Comparison of ENCODE assay signal across 10 cellular contexts in the genomic region with DNA sequence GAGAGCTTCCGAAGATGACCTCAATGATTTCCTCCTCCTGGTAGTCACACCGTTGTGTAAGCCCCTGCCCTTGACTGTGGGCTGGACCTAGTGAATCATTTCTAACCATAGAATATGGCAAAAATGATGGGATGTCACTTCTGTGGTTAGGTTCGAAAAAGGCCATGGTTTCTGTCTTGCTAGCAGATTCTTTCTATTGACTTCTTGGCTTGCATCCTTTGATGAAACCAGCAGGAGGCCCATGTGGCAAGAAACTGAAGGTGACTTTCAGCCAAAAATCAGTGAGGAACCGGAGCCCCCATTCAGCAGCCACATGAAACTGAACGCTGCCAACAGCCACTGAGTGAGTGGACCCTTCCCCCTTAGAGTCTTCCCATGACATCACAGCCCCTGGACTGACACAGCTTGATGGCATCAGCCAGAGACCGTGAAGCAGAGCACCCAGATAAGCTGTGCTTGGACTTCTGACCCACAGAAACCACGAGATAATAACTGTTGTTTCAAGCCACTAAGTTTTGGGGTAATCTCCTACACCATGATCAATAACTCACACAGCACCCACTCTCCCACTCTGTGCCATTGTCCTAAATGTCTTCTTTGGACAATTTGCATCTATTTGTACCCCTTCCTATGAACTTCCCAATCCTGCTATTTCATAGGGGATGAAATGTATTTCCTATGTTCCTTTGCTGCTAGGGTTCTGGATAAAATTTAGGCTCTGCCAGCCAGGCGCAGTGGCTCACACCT.
A peak's percentile ranks its signal among the peaks of the same experiment; 100 is the strongest.
DNase-seq lines count a peak whose midpoint lies in the region; ATAC-seq and TF ChIP-seq lines count a peak whose summit lies in the region.
"Had no signal": no experiment of that assay in that cellular context is flagged by ENCODE, and none has a peak within 500 bp of the region (broad histone marks: within the 10 kb centered on the region; RNA-seq: fewer than 3 reads in every experiment).

No MANE protein-coding gene starts in this region.

- H3K4me3 Mint-ChIP-seq in activated CD8-positive, alpha-beta T cell treated with anti-CD3 and anti-CD28 coated beads for 36 hours = no peak overlapping the region
- no peak overlapping the region for H3K4me3 Mint-ChIP-seq in activated CD8-positive, alpha-beta T cell treated with anti-CD3 and anti-CD28 coated beads, Interleukin-2, amount 10 ng/mL, durations not matched to agents 7 days and 5 days

- peaks cover 5% of the 10 kb centered on the region for H3K9me3 Mint-ChIP-seq in activated CD8-positive, alpha-beta T cell treated with anti-CD3 and anti-CD28 coated beads for 36 hours
- no peaks in the 10 kb centered on the region for H3K9me3 Mint-ChIP-seq in activated CD8-positive, alpha-beta T cell treated with anti-CD3 and anti-CD28 coated beads, Interleukin-2, amount 10 ng/mL, durations not matched to agents 7 days and 5 days (ENCODE audit: insufficient read depth)

- H3K36me3 Mint-ChIP-seq in activated CD8-positive, alpha-beta T cell treated with anti-CD3 and anti-CD28 coated beads for 36 hours (ENCODE audit: low read depth) = peaks cover 23% of the 10 kb centered on the region
- H3K36me3 Mint-ChIP-seq in activated CD8-positive, alpha-beta T cell treated with anti-CD3 and anti-CD28 coated beads, Interleukin-2, amount 10 ng/mL, durations not matched to agents 7 days and 5 days (ENCODE audit: low read depth) = peaks cover 8% of the 10 kb centered on the region

- no peak for TF ChIP-seq CTCF in activated CD8-positive, alpha-beta T cell treated with anti-CD3 and anti-CD28 coated beads for 36 hours (IDR thresholded peaks at IDR 0.05)

- CTCF ChIA-PET in activated CD8-positive, alpha-beta T cell treated with anti-CD3 and anti-CD28 coated beads for 36 hours (lab: Charles Lee) = no interaction called here
- CTCF ChIA-PET in activated CD8-positive, alpha-beta T cell treated with anti-CD3 and anti-CD28 coated beads, Interleukin-2, amount 10 ng/mL, durations not matched to agents 7 days and 5 days (lab: Charles Lee) = no interaction called here

- H3K4me1 Mint-ChIP-seq in activated CD8-positive, alpha-beta T cell treated with anti-CD3 and anti-CD28 coated beads for 36 hours (ENCODE audit: low read depth) = peaks cover 14% of the 10 kb centered on the region
- peaks cover 14% of the 10 kb centered on the region for H3K4me1 Mint-ChIP-seq in activated CD8-positive, alpha-beta T cell treated with anti-CD3 and anti-CD28 coated beads, Interleukin-2, amount 10 ng/mL, durations not matched to agents 7 days and 5 days (ENCODE audit: low read depth)

- peak; percentile 73 for ATAC-seq in activated CD8-positive, alpha-beta T cell treated with anti-CD3 and anti-CD28 coated beads for 36 hours
- no peak for ATAC-seq in activated CD8-positive, alpha-beta T cell treated with anti-CD3 and anti-CD28 coated beads, Interleukin-2, amount 10 ng/mL, durations not matched to agents 7 days and 5 days
- ATAC-seq in GM21576 (IDR thresholded peaks at IDR 0.05; ENCODE audit: unreplicated experiment) (peak; percentile 79), HG03378 (IDR thresholded peaks at IDR 0.05; ENCODE audit: unreplicated experiment) (peak; percentile 82), GM19397 (IDR thresholded peaks at IDR 0.05; ENCODE audit: unreplicated experiment) (no peak)

- H3K27ac Mint-ChIP-seq in activated CD8-positive, alpha-beta T cell treated with anti-CD3 and anti-CD28 coated beads for 36 hours = peak overlapping the region; percentile 50
- no peak overlapping the region for H3K27ac Mint-ChIP-seq in activated CD8-positive, alpha-beta T cell treated with anti-CD3 and anti-CD28 coated beads, Interleukin-2, amount 10 ng/mL, durations not matched to agents 7 days and 5 days

- no peaks in the 10 kb centered on the region for H3K27me3 Mint-ChIP-seq in activated CD8-positive, alpha-beta T cell treated with anti-CD3 and anti-CD28 coated beads for 36 hours
- no peaks in the 10 kb centered on the region for H3K27me3 Mint-ChIP-seq in activated CD8-positive, alpha-beta T cell treated with anti-CD3 and anti-CD28 coated beads, Interleukin-2, amount 10 ng/mL, durations not matched to agents 7 days and 5 days (ENCODE audit: low read depth)

- POLR2A ChIA-PET in activated CD8-positive, alpha-beta T cell treated with anti-CD3 and anti-CD28 coated beads for 36 hours (lab: Charles Lee) = no interaction called here
- POLR2A ChIA-PET in activated CD8-positive, alpha-beta T cell treated with anti-CD3 and anti-CD28 coated beads, Interleukin-2, amount 10 ng/mL, durations not matched to agents 7 days and 5 days (lab: Charles Lee) = no interaction called here

- peak; percentile 30 for DNase-seq in activated CD8-positive, alpha-beta T cell treated with anti-CD3 and anti-CD28 coated beads for 36 hours
- DNase-seq in activated CD8-positive, alpha-beta T cell treated with anti-CD3 and anti-CD28 coated beads, Interleukin-2, amount 10 ng/mL, durations not matched to agents 7 days and 5 days = no peak
- peak; percentile 10 to 22 for DNase-seq in stimulated activated CD8-positive, alpha-beta memory T cell treated with anti-CD3 and anti-CD28 coated beads, Interleukin-15, amount 100 ng/mL, for 48 hours (ENCODE audit: low read depth in 2 of 2)
- no peak for DNase-seq in islet precursor cell
- DNase-seq in cerebellum (ENCODE audit: low spot score) = no peak
- DNase-seq: activated CD8-positive, alpha-beta memory T cell treated with anti-CD3 and anti-CD28 coated beads for 24 hours; hypothalamus had no signal

- intact Hi-C loops in activated CD8-positive, alpha-beta T cell treated with anti-CD3 and anti-CD28 coated beads for 36 hours (cut with micrococcal nuclease) = no loop called here

Comparison
In these comparisons a context has a peak if more than half of its experiments do, and no peak if none do; other contexts are left out.
1. ATAC-seq: peak in activated CD8-positive, alpha-beta T cell treated with anti-CD3 and anti-CD28 coated beads for 36 hours (single experiment), GM21576 (single experiment) and HG03378 (single experiment); none in activated CD8-positive, alpha-beta T cell treated with anti-CD3 and anti-CD28 coated beads, Interleukin-2, amount 10 ng/mL, durations not matched to agents 7 days and 5 days (single experiment) and GM19397 (single experiment).
2. DNase-seq: peak in activated CD8-positive, alpha-beta T cell treated with anti-CD3 and anti-CD28 coated beads for 36 hours (single experiment) and stimulated activated CD8-positive, alpha-beta memory T cell treated with anti-CD3 and anti-CD28 coated beads, Interleukin-15, amount 100 ng/mL, for 48 hours (2 of 2); none in activated CD8-positive, alpha-beta T cell treated with anti-CD3 and anti-CD28 coated beads, Interleukin-2, amount 10 ng/mL, durations not matched to agents 7 days and 5 days (single experiment), islet precursor cell (single experiment) and cerebellum (single experiment).